Comparison of ENCODE assay signal across 16 cellular contexts in genomic region chr2:18208956-18209355, GRCh38.
DNase-seq lines count a peak whose midpoint lies in the region; TF ChIP-seq lines count a peak whose summit lies in the region.
"Had no signal": no experiment of that assay in that cellular context is flagged by ENCODE, and none has a peak within 500 bp of the region (broad histone marks: within the 10 kb centered on the region; RNA-seq: fewer than 3 reads in every experiment).

No MANE protein-coding gene starts in this region.

- no peak overlapping the region for H3K4me3 ChIP-seq in WERI-Rb-1 (ENCODE audit: low read depth, low read length)

- CTCF ChIA-PET in RWPE1 (lab: Yijun Ruan, JAX): no interaction called here

- POLR2A ChIA-PET in RWPE1 (lab: Yijun Ruan, JAX; ENCODE audit: low non-redundant PET): no interaction called here

- DNase-seq in NCI-H524 (lab: John Stamatoyannopoulos, UW): peak; percentile 75 to 93
- peak; percentile 19 for DNase-seq in NCI-H82 treated with DMSO at 0.1 percent for 48 hours (lab: John Stamatoyannopoulos, UW; ENCODE audit: unreplicated experiment)
- DNase-seq in RWPE1 (ENCODE audit: low spot score): no peak
- peak; percentile 65 for DNase-seq in WERI-Rb-1
- no peak for DNase-seq in cortex of kidney (lab: John Stamatoyannopoulos, UW)
- no peak for DNase-seq in NCI-H446 treated with DMSO at 0.1 percent for 48 hours (lab: John Stamatoyannopoulos, UW)
- DNase-seq in NCI-H187 (lab: John Stamatoyannopoulos, UW): no peak
- DNase-seq in stimulated activated CD4-positive, alpha-beta T cell treated with anti-CD3 and anti-CD28 coated beads, Interleukin-12 subunit alpha, Interleukin-12 subunit beta, amount 100 ng/mL, for 4 hours: no peak
- DNase-seq: C1 segment of cervical spinal cord; Calu3; CD4-positive, alpha-beta memory T cell; COR-L47; DND-41; GOT3; H7; HCEC 1CT had no signal

- H3K27ac ChIP-seq in RWPE1: peak overlapping the region; percentile 73
- no peak overlapping the region for H3K27ac ChIP-seq in WERI-Rb-1

- H3K9me3 ChIP-seq in WERI-Rb-1 (ENCODE audit: severe bottlenecking): no peaks in the 10 kb centered on the region

- no peaks in the 10 kb centered on the region for H3K36me3 ChIP-seq in WERI-Rb-1

- TF ChIP-seq CTCF in RWPE1 (conservative IDR thresholded peaks at IDR 0.05; ENCODE audit: low read depth): no peak
- no peak for TF ChIP-seq CTCF in WERI-Rb-1 (IDR thresholded peaks at IDR 0.05; ENCODE audit: low read depth, low read length)

- H3K27me3 ChIP-seq in WERI-Rb-1 (ENCODE audit: insufficient read depth, low read depth, severe bottlenecking): no peaks in the 10 kb centered on the region

Comparison
In these comparisons a context has a peak if more than half of its experiments do, and no peak if none do; other contexts are left out.
1. DNase-seq: peak in NCI-H524 (2 of 2), NCI-H82 treated with DMSO at 0.1 percent for 48 hours (single experiment) and WERI-Rb-1 (single experiment); none in RWPE1 (single experiment), cortex of kidney (single experiment), NCI-H446 treated with DMSO at 0.1 percent for 48 hours (single experiment), NCI-H187 (0 of 2) and stimulated activated CD4-positive, alpha-beta T cell treated with anti-CD3 and anti-CD28 coated beads, Interleukin-12 subunit alpha, Interleukin-12 subunit beta, amount 100 ng/mL, for 4 hours (single experiment).